8 cellular contexts compared by ENCODE assay signal in genomic region chr3:42590989-42591756, GRCh38. TPM values are rescaled to one million over a fixed set of nuclear protein-coding genes. Genes with fewer than 3 reads are reported as not detected.
DNase-seq lines count a peak whose midpoint lies in the region; ATAC-seq and TF ChIP-seq lines count a peak whose summit lies in the region.

No MANE protein-coding gene starts in this region.

- peak overlapping the region; percentile 55; the same call in 1 of the 2 replicates for H2AFZ ChIP-seq in PC-9
- H2AFZ ChIP-seq in neuron (ENCODE audit: low read depth, low read length) = no peak overlapping the region

- no TSS peak for BruUV-seq in PC-9 (replicated peaks; lab: Mats Ljungman, UMichigan)

- peak overlapping the region; percentile 26 for H3K27ac ChIP-seq in PC-9

- peaks cover 21% of the 10 kb centered on the region for H3K4me1 ChIP-seq in PC-9 (replicated peaks; ENCODE audit: insufficient read depth)
- H3K4me1 ChIP-seq in endocrine pancreas (ENCODE audit: control insufficient read depth, insufficient read depth, low read length) = peaks cover 3% of the 10 kb centered on the region
- peaks cover 8% of the 10 kb centered on the region for H3K4me1 ChIP-seq in neuron (ENCODE audit: insufficient read depth, low read length)

- intact Hi-C loops in PC-9 (cut with micrococcal nuclease; ENCODE audit: unreplicated experiment) = loop anchor here (1.0 to 5.0 kb wide), 2 partner anchors 9 to 216 kb away; partner anchors contain the start of gene ACKR2

- H3K9me2 ChIP-seq in PC-9 (ENCODE audit: insufficient read depth) = no peaks in the 10 kb centered on the region

- peak overlapping the region; percentile 82 for H3K9ac ChIP-seq in endocrine pancreas (ENCODE audit: control insufficient read depth, insufficient read depth, low read length)

- peak; percentile 31 for DNase-seq in GM12865 (ENCODE audit: low read depth)
- no peak for DNase-seq in PC-9
- DNase-seq in globus pallidus (ENCODE audit: low spot score) = no peak
- DNase-seq in SKM-1 treated with dmso at 0.1 percent for 144 hours (lab: John Stamatoyannopoulos, UW; ENCODE audit: unreplicated experiment) = no peak

- H3F3A ChIP-seq in PC-9 (ENCODE audit: insufficient read depth, low read depth) = peaks cover 35% of the 10 kb centered on the region

- TF ChIP-seq CTCF in GM12865 (IDR thresholded peaks at IDR 0.05; ENCODE audit: insufficient read depth, low read depth, low read length, missing control alignments) = no peak
- no peak for TF ChIP-seq CTCF in PC-9 (conservative IDR thresholded peaks at IDR 0.05)

- ATAC-seq in GM19328 (IDR thresholded peaks at IDR 0.05; ENCODE audit: unreplicated experiment) (no peak), GM21390 (IDR thresholded peaks at IDR 0.05; ENCODE audit: unreplicated experiment) (no peak)

- no peaks in the 10 kb centered on the region for H4K20me1 ChIP-seq in PC-9 (ENCODE audit: insufficient read depth)

- POLR2A ChIA-PET in PC-9 (lab: Charles Lee; ENCODE audit: unreplicated experiment) = interaction anchor here (0.5 to 0.8 kb wide), 6 partner anchors 9 to 659 kb away, joined by 3 to 17 read pairs (median 6); partner anchors contain the start of genes NKTR and ULK4

- H3K9me3 ChIP-seq in PC-9 (ENCODE audit: insufficient read depth, low read depth) = no peaks in the 10 kb centered on the region
- H3K9me3 ChIP-seq in endocrine pancreas (ENCODE audit: control insufficient read depth, low read length) = no peaks in the 10 kb centered on the region
- no peaks in the 10 kb centered on the region for H3K9me3 ChIP-seq in neuron (ENCODE audit: low read length)

- H3K4me2 ChIP-seq in PC-9 = peak overlapping the region; percentile 90

- H3K36me3 ChIP-seq in PC-9 (ENCODE audit: low read depth) = 0 out of 2 replicates have a peak, but pooled peaks cover 5% of the 10 kb centered on the region
- H3K36me3 ChIP-seq in endocrine pancreas (ENCODE audit: control insufficient read depth, insufficient read depth, low read length) = no peaks in the 10 kb centered on the region
- peaks cover 20% of the 10 kb centered on the region for H3K36me3 ChIP-seq in neuron (ENCODE audit: insufficient read depth, low read length)

- no peaks in the 10 kb centered on the region for H3K27me3 ChIP-seq in PC-9 (ENCODE audit: insufficient read depth, low read depth)
- H3K27me3 ChIP-seq in endocrine pancreas (ENCODE audit: control insufficient read depth, insufficient read depth, low read length) = no peaks in the 10 kb centered on the region
- no peaks in the 10 kb centered on the region for H3K27me3 ChIP-seq in neuron (ENCODE audit: insufficient read depth, low read length)

- CTCF ChIA-PET in PC-9 (lab: Charles Lee) = interaction anchor here (0.6 to 0.7 kb wide), 3 partner anchors 39 to 1750 kb away, joined by 3 to 17 read pairs (median 3); no protein-coding TSS in a partner anchor

- H3K4me3 ChIP-seq in GM12865 (ENCODE audit: low read depth, low read length) = peak overlapping the region; percentile 97
- H3K4me3 ChIP-seq in PC-9 = peak overlapping the region; percentile 65
- no peak overlapping the region for H3K4me3 ChIP-seq in endocrine pancreas (ENCODE audit: control insufficient read depth, insufficient read depth, low read length)
- peak overlapping the region; percentile 64 for H3K4me3 ChIP-seq in neuron (ENCODE audit: low read length)

- peaks cover 21% of the 10 kb centered on the region for H3K79me2 ChIP-seq in PC-9 (ENCODE audit: low read depth)

RNA-seq across cellular contexts. Expression of gene SS18L2, which starts 0.5 kb away (rescaled TPM):
- total RNA-seq in PC-9 (2021) = 28.8 and 34.5 TPM in 2 replicates

RNA-seq across cellular contexts. Expression of gene NKTR, which starts 9.3 kb away (rescaled TPM):
- total RNA-seq in PC-9 (2021) = 66.0 and 70.5 TPM in 2 replicates

RNA-seq across cellular contexts. Expression of gene SEC22C, which starts 9.4 kb away (rescaled TPM):
- total RNA-seq in PC-9 (2021) = 38.1 and 42.4 TPM in 2 replicates
